ENCODE assay signal across 15 cellular contexts in genomic region chr18:80213173-80213572, GRCh38. TPM values are rescaled to one million over a fixed set of nuclear protein-coding genes. Genes with fewer than 3 reads are reported as not detected.
A peak's percentile ranks its signal among the peaks of the same experiment; 100 is the strongest.
DNase-seq lines count a peak whose midpoint lies in the region; ATAC-seq, FAIRE-seq and TF ChIP-seq lines count a peak whose summit lies in the region.
"Had no signal": no experiment of that assay in that cellular context is flagged by ENCODE, and none has a peak within 500 bp of the region (broad histone marks: within the 10 kb centered on the region; RNA-seq: fewer than 3 reads in every experiment).

No MANE protein-coding gene starts in this region.

- H3F3A ChIP-seq in MM.1S (ENCODE audit: insufficient read depth, low read length), result no peaks in the 10 kb centered on the region

- no peak overlapping the region for H3K27ac Mint-ChIP-seq in activated T-helper 2 cell treated with anti-CD3 and anti-CD28 coated beads, Interferon-gamma antibody, Interleukin-2, Interleukin-4, amounts not matched to agents 10 μg/mL and 5 μg/mL and 100 μg/mL, durations not matched to agents 14 hours and 24 hours and 36 hours
- H3K27ac Mint-ChIP-seq: memory B cell had no signal

- H3K79me2 ChIP-seq in MM.1S (ENCODE audit: low read length), result no peaks in the 10 kb centered on the region

- no peaks in the 10 kb centered on the region for H3K27me3 ChIP-seq in MM.1S (replicated peaks; ENCODE audit: insufficient read depth, low read length)
- H3K27me3 ChIP-seq: esophagus squamous epithelium, vagina had no signal

- H3K4me3 ChIP-seq in MM.1S (ENCODE audit: low read length), result no peak overlapping the region
- H3K4me3 ChIP-seq: coronary artery, esophagus squamous epithelium, SK-N-MC, vagina had no signal

- no peak for TF ChIP-seq CTCF in D721Med (IDR thresholded peaks at IDR 0.05; ENCODE audit: insufficient read depth, missing control alignments)
- TF ChIP-seq CTCF in MM.1S (IDR thresholded peaks at IDR 0.05; ENCODE audit: low read length), result no peak

- H3K4me2 ChIP-seq in MM.1S (ENCODE audit: low read depth, low read length), result peak overlapping the region; percentile 39

- no peaks in the 10 kb centered on the region for H3K4me1 ChIP-seq in MM.1S (ENCODE audit: low read length)

- no peaks in the 10 kb centered on the region for H3K9me2 ChIP-seq in MM.1S (replicated peaks; ENCODE audit: insufficient read depth, low read length)

- no peaks in the 10 kb centered on the region for H3K36me3 Mint-ChIP-seq in activated T-helper 2 cell treated with anti-CD3 and anti-CD28 coated beads, Interferon-gamma antibody, Interleukin-2, Interleukin-4, amounts not matched to agents 10 μg/mL and 5 μg/mL and 100 μg/mL, durations not matched to agents 14 hours and 24 hours and 36 hours (ENCODE audit: low read depth)

- ATAC-seq in GM19324 (IDR thresholded peaks at IDR 0.05; ENCODE audit: low FRiP score, unreplicated experiment) (peak; percentile 81), HG02798 (IDR thresholded peaks at IDR 0.05; ENCODE audit: poor library complexity, unreplicated experiment) (peak; percentile 76)

- peak; percentile 94 for FAIRE-seq in D721Med (lab: Jason Lieb, UNC)

- no peak overlapping the region for H3K27ac ChIP-seq in MM.1S (ENCODE audit: low read length)
- H3K27ac ChIP-seq: coronary artery, esophagus squamous epithelium, SK-N-MC, vagina had no signal

- no peak overlapping the region for H2AFZ ChIP-seq in MM.1S (ENCODE audit: low read length)

- H3K27me3 Mint-ChIP-seq in activated T-helper 2 cell treated with anti-CD3 and anti-CD28 coated beads, Interferon-gamma antibody, Interleukin-2, Interleukin-4, amounts not matched to agents 10 μg/mL and 5 μg/mL and 100 μg/mL, durations not matched to agents 14 hours and 24 hours and 36 hours (ENCODE audit: low read depth), result peaks cover 43% of the 10 kb centered on the region

- H3K4me3 Mint-ChIP-seq in activated T-helper 2 cell treated with anti-CD3 and anti-CD28 coated beads, Interferon-gamma antibody, Interleukin-2, Interleukin-4, amounts not matched to agents 10 μg/mL and 5 μg/mL and 100 μg/mL, durations not matched to agents 14 hours and 24 hours and 36 hours (ENCODE audit: low read depth), result no peak overlapping the region
- H3K4me3 Mint-ChIP-seq: memory B cell had no signal

- no peaks in the 10 kb centered on the region for H4K20me1 ChIP-seq in MM.1S (ENCODE audit: insufficient read depth, low read length)

- intact Hi-C loops in activated T-helper 2 cell treated with anti-CD3 and anti-CD28 coated beads, Interferon-gamma antibody, Interleukin-2, Interleukin-4, amounts not matched to agents 10 μg/mL and 5 μg/mL and 100 μg/mL, durations not matched to agents 14 hours and 24 hours and 36 hours (cut with micrococcal nuclease), result no loop called here

- H3K36me3 ChIP-seq in MM.1S (replicated peaks; ENCODE audit: insufficient read depth, low read length), result no peaks in the 10 kb centered on the region
- H3K36me3 ChIP-seq: esophagus squamous epithelium, vagina had no signal

- H3K9me3 Mint-ChIP-seq in activated T-helper 2 cell treated with anti-CD3 and anti-CD28 coated beads, Interferon-gamma antibody, Interleukin-2, Interleukin-4, amounts not matched to agents 10 μg/mL and 5 μg/mL and 100 μg/mL, durations not matched to agents 14 hours and 24 hours and 36 hours, result peaks cover 13% of the 10 kb centered on the region

- no peaks in the 10 kb centered on the region for H3K9me3 ChIP-seq in MM.1S (replicated peaks; ENCODE audit: insufficient read depth, low read length)
- H3K9me3 ChIP-seq: esophagus squamous epithelium, vagina had no signal

- peaks cover 2% of the 10 kb centered on the region for H3K4me1 Mint-ChIP-seq in activated T-helper 2 cell treated with anti-CD3 and anti-CD28 coated beads, Interferon-gamma antibody, Interleukin-2, Interleukin-4, amounts not matched to agents 10 μg/mL and 5 μg/mL and 100 μg/mL, durations not matched to agents 14 hours and 24 hours and 36 hours (ENCODE audit: low read depth)

- H3K9ac ChIP-seq in MM.1S (ENCODE audit: low read length), result no peak overlapping the region

- DNase-seq in D721Med (ENCODE audit: insufficient read length, low spot score) (no peak), MM.1S (peak; percentile 59)
- DNase-seq in stimulated activated CD4-positive, alpha-beta T cell treated with anti-CD3 and anti-CD28 coated beads, Interleukin-1b, Interleukin-23, amount 100 ng/mL, for 48 hours, result no peak
- no peak for DNase-seq in activated effector memory CD4-positive, alpha-beta T cell treated with anti-CD3 and anti-CD28 coated beads, Interleukin-2, amount 50 U/mL, for 16 hours
- no peak for DNase-seq in activated T-helper 2 cell treated with anti-CD3 and anti-CD28 coated beads, Interferon-gamma antibody, Interleukin-2, Interleukin-4, amounts not matched to agents 10 μg/mL and 5 μg/mL and 100 μg/mL, durations not matched to agents 14 hours and 24 hours and 36 hours (ENCODE audit: low spot score)
- no peak for DNase-seq in stimulated activated CD8-positive, alpha-beta memory T cell treated with anti-CD3 and anti-CD28 coated beads, Interleukin-4, amount 100 ng/mL, for 48 hours
- DNase-seq: esophagus squamous epithelium, Karpas-422, NCI-H2081 treated with DMSO at 0.1 percent for 48 hours had no signal

RNA-seq across cellular contexts. Expression of gene PARD6G, which starts 34.1 kb away (rescaled TPM):
- total RNA-seq in activated T-helper 2 cell treated with anti-CD3 and anti-CD28 coated beads, Interferon-gamma antibody, Interleukin-2, Interleukin-4, amounts not matched to agents 10 μg/mL and 5 μg/mL and 100 μg/mL, durations not matched to agents 14 hours and 24 hours and 36 hours, result 0.21 and 0.23 TPM in 2 replicates
